Comparison of ENCODE assay signal across 20 cellular contexts in the genomic region with DNA sequence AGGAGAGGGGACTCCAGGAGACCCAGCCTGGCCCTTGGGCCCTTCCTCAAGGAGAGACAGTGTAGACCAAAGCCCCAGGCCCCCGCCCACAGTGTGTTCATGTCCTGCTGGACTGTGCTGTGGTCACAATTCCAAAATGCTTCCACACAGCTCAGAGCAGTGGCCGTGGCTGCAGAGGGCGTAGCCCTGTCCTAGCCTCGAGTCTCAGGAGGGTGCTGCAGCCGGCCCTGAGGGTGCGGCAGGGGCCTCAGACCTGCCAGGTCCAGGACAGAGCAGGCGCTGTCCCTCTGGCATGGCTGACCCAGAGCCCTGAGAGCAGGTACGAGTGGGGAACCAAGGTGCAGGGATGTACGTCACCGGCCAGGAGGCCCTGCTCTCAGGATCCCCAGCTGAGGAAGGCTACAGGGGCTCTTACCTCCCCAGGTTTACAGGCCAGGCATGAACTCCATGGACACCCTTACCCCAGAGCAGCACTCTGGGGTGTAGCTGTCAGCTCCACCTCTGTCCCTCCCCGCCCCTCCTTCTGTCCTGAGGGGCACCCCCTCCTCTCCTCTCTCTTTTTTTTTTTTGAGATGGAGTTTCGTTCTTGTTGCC. TPM values are rescaled to one million over a fixed set of nuclear protein-coding genes. Genes with fewer than 3 reads are reported as not detected.
DNase-seq lines count a peak whose midpoint lies in the region; ATAC-seq, FAIRE-seq and TF ChIP-seq lines count a peak whose summit lies in the region.
"Had no signal": no experiment of that assay in that cellular context is flagged by ENCODE, and none has a peak within 500 bp of the region (broad histone marks: within the 10 kb centered on the region; RNA-seq: fewer than 3 reads in every experiment).

No MANE protein-coding gene starts in this region.

- FAIRE-seq in HepG2 (lab: Jason Lieb, UNC), result no peak
- no peak for FAIRE-seq in H1 (lab: Jason Lieb, UNC)
- FAIRE-seq: G401.6 had no signal

- H3K27ac ChIP-seq in HepG2 (ENCODE audit: extremely low read length, insufficient read depth, low read length) (no peak overlapping the region), right lobe of liver (no peak overlapping the region), H1 (ENCODE audit: low read depth, low read length) (no peak overlapping the region), psoas muscle (peak overlapping the region; percentile 80), body of pancreas (no peak overlapping the region)
- H3K27ac ChIP-seq: C4-2B, SJCRH30 had no signal

- ATAC-seq in HepG2 (peak; percentile 9), right lobe of liver (no peak), psoas muscle (peak; percentile 33 to 52 (median 44)), body of pancreas (no peak)
- ATAC-seq: CD8-positive, alpha-beta T cell; HCT116 had no signal

- no peak overlapping the region for H3K4ac ChIP-seq in H1 (replicated peaks; ENCODE audit: insufficient read length, low read depth, low read length)

- H3K9ac ChIP-seq in HepG2 (ENCODE audit: insufficient read depth, low read depth, low read length) (no peak overlapping the region), H1 (replicated peaks in 1 of 4; ENCODE audit: extremely low read depth in 1 of 4, low read depth in 3 of 4, low read length in 3 of 4) (no peak overlapping the region)

- H3K14ac ChIP-seq in H1 (ENCODE audit: insufficient read length), result no peak overlapping the region

- H2AFZ ChIP-seq in HepG2 (ENCODE audit: low read length) (no peak overlapping the region), H1 (ENCODE audit: low read length) (no peak overlapping the region)

- no peak overlapping the region for H4K5ac ChIP-seq in H1 (ENCODE audit: insufficient read length, low read depth, low read length)

- no peaks in the 10 kb centered on the region for H3K27me3 ChIP-seq in HepG2 (ENCODE audit: control insufficient read depth in 1 of 2, insufficient read depth in 2 of 2, low read length in 2 of 2)
- H3K27me3 ChIP-seq in right lobe of liver, result no peaks in the 10 kb centered on the region
- no peaks in the 10 kb centered on the region for H3K27me3 ChIP-seq in H1 (replicated peaks in 1 of 4; ENCODE audit: control insufficient read depth in 3 of 4, extremely low read depth in 1 of 4, insufficient read depth in 3 of 4, low read length in 3 of 4)
- H3K27me3 ChIP-seq in psoas muscle (ENCODE audit: insufficient read depth in 3 of 3, low read length in 2 of 3), result no peaks in the 10 kb centered on the region
- no peaks in the 10 kb centered on the region for H3K27me3 ChIP-seq in body of pancreas
- H3K27me3 ChIP-seq: SJCRH30 had no signal

- POLR2A ChIA-PET in HepG2 (lab: Yijun Ruan, JAX) (interaction anchor here (3.4 kb wide), 1 partner anchor 89 kb away, joined by 13 read pairs; a partner anchor contains a TSS), H1 (lab: Charles Lee; ENCODE audit: partially characterized antibody) (interaction anchor here (1.1 to 12.1 kb wide), 4 partner anchors 8 to 39 kb away, joined by 3 to 81 read pairs (median 7); no protein-coding TSS in a partner anchor)

- H2BK120ac ChIP-seq in H1 (replicated peaks; ENCODE audit: low read depth, low read length), result no peak overlapping the region

- in situ Hi-C loops in HepG2 (cut with HindIII; ENCODE audit: extremely low pct_ligation_motif_present, low pct_unique_long_range_greater_than_20kb) (no loop called here), GM13977 (cut with MboI; ENCODE audit: low pct_unique_long_range_greater_than_20kb, low sequenced_read_pairs, unreplicated experiment) (no loop called here)

- no peak overlapping the region for H4K91ac ChIP-seq in H1 (replicated peaks; ENCODE audit: insufficient read length, low read length)

- no peak overlapping the region for H2BK20ac ChIP-seq in H1 (ENCODE audit: low read length)

- no peaks in the 10 kb centered on the region for H3K79me2 ChIP-seq in HepG2 (ENCODE audit: insufficient read depth, low read length)
- H3K79me2 ChIP-seq in H1 (ENCODE audit: control insufficient read depth in 1 of 2, insufficient read depth in 2 of 2, low read length in 2 of 2), result peaks cover 0 to 5% of the 10 kb centered on the region in 2 experiments; a peak in 2 of 4 replicates

- H3K23ac ChIP-seq in H1 (ENCODE audit: insufficient read length), result no peak overlapping the region

- WGBS in HepG2 (ENCODE audit: low lambda C conversion rate), result 90% methylated on average over 7 of the region's 12 CpGs
- 100% methylated on average over 2 of the region's 12 CpGs for WGBS in right lobe of liver (ENCODE audit: insufficient coverage, low coverage, low lambda C conversion rate, missing lambda C conversion rate)
- WGBS in H1 (ENCODE audit: extremely low coverage in 1 of 2, insufficient coverage in 1 of 2, insufficient read length in 1 of 2, insufficient replicate concordance in 2 of 2, low coverage in 1 of 2, low lambda C conversion rate in 2 of 2, missing lambda C conversion rate in 1 of 2), 2 experiments, result 95% methylated on average over 11 of the region's 12 CpGs; no CpG with 5 or more reads in 1 of the 2 experiments
- 71 to 86% (median 74%) methylated on average over 12 of the region's 12 CpGs for WGBS in psoas muscle, 3 donors
- WGBS in body of pancreas, 2 donors, result 87 to 91% methylated on average over 2 to 11 of the region's 12 CpGs

- H3K4me3 ChIP-seq in HepG2 (replicated peaks in 1 of 3; ENCODE audit: insufficient read depth in 1 of 3, low read depth in 2 of 3, low read length in 3 of 3), result no peak overlapping the region
- no peak overlapping the region for H3K4me3 ChIP-seq in right lobe of liver
- H3K4me3 ChIP-seq in H1 (ENCODE audit: extremely low read depth in 1 of 4, insufficient read depth in 2 of 4, low read depth in 3 of 4, low read length in 4 of 4), result no peak overlapping the region
- H3K4me3 ChIP-seq in psoas muscle, result no peak overlapping the region
- no peak overlapping the region for H3K4me3 ChIP-seq in body of pancreas
- H3K4me3 ChIP-seq: SJCRH30 had no signal

- no peak for TF ChIP-seq CTCF in HepG2 (CRISPR knock-in tag; IDR thresholded peaks at IDR 0.05)
- TF ChIP-seq CTCF in right lobe of liver (IDR thresholded peaks at IDR 0.05), result no peak
- TF ChIP-seq CTCF in H1 (IDR thresholded peaks at IDR 0.05; ENCODE audit: control extremely low read depth in 1 of 3, insufficient read depth in 1 of 3, low read depth in 1 of 3, low read length in 3 of 3), result no peak; a peak in 1 of 4 replicates
- TF ChIP-seq CTCF in psoas muscle (IDR thresholded peaks at IDR 0.05), result no peak
- TF ChIP-seq CTCF in GM13977 (IDR thresholded peaks at IDR 0.05; ENCODE audit: extremely low read depth, insufficient read depth, missing control alignments), result no peak
- no peak for TF ChIP-seq CTCF in body of pancreas (IDR thresholded peaks at IDR 0.05)

- no peaks in the 10 kb centered on the region for H3K23me2 ChIP-seq in H1 (ENCODE audit: low read depth, low read length)

- CTCF ChIA-PET in HepG2 (lab: Yijun Ruan, JAX; ENCODE audit: low intra/inter-chr PET ratio, low total read pairs) (no interaction called here), H1 (lab: Charles Lee; ENCODE audit: partially characterized antibody) (interaction anchor here (1.5 kb wide), 2 partner anchors 12 to 24 kb away, joined by 3 to 4 read pairs; no protein-coding TSS in a partner anchor)

- TF ChIP-seq EP300 in HepG2 (IDR thresholded peaks at IDR 0.05; ENCODE audit: low read depth in 2 of 2, low read length in 2 of 2) (no peak), HepG2 (CRISPR knock-in tag; IDR thresholded peaks at IDR 0.05; ENCODE audit: borderline replicate concordance) (no peak), H1 (IDR thresholded peaks at IDR 0.05; ENCODE audit: borderline replicate concordance in 1 of 2, low read depth in 2 of 2, low read length in 2 of 2) (no peak)

- H2BK12ac ChIP-seq in H1 (ENCODE audit: low read depth, low read length), result 0 out of 2 replicates have a peak overlapping the region, but pooled peaks have one; percentile 27

- H3K79me1 ChIP-seq in H1 (ENCODE audit: low read depth, low read length), result peaks cover 6% of the 10 kb centered on the region

- TF ChIP-seq POLR2A in HepG2 (IDR thresholded peaks at IDR 0.05; ENCODE audit: insufficient read depth in 1 of 2, low read depth in 2 of 2, low read length in 2 of 2) (no peak), right lobe of liver (IDR thresholded peaks at IDR 0.05) (no peak), H1 (IDR thresholded peaks at IDR 0.05; ENCODE audit: control extremely low read depth in 1 of 2, low read depth in 2 of 2, low read length in 2 of 2) (no peak), body of pancreas (IDR thresholded peaks at IDR 0.05) (no peak)

- no peak overlapping the region for H3K56ac ChIP-seq in H1 (replicated peaks; ENCODE audit: insufficient read length, low read depth, low read length)

- no peak overlapping the region for H2BK15ac ChIP-seq in H1 (ENCODE audit: low read length)

- H3K4me2 ChIP-seq in HepG2 (ENCODE audit: low read depth, low read length) (no peak overlapping the region), H1 (ENCODE audit: insufficient read depth in 1 of 2, low read depth in 2 of 2, low read length in 2 of 2) (no peak overlapping the region)

- H4K8ac ChIP-seq in H1 (ENCODE audit: extremely low read depth, insufficient read depth, low read length), result peak overlapping the region; percentile 5; the same call in 1 of the 2 replicates

- H2AK5ac ChIP-seq in H1 (ENCODE audit: low read depth, low read length), result no peak overlapping the region

- peaks cover 30% of the 10 kb centered on the region for H3K4me1 ChIP-seq in HepG2 (ENCODE audit: insufficient read depth, low read length)
- H3K4me1 ChIP-seq in right lobe of liver, result no peaks in the 10 kb centered on the region
- H3K4me1 ChIP-seq in H1 (replicated peaks in 1 of 4; ENCODE audit: control insufficient read depth in 3 of 4, insufficient read depth in 4 of 4, low read length in 3 of 4), result peaks cover 0 to 4% (median under 1%) of the 10 kb centered on the region in 4 experiments; a peak in 2 of 7 replicates
- peaks cover 31% of the 10 kb centered on the region for H3K4me1 ChIP-seq in psoas muscle
- no peaks in the 10 kb centered on the region for H3K4me1 ChIP-seq in body of pancreas
- H3K4me1 ChIP-seq: SJCRH30 had no signal

- no peak for TF ChIP-seq RAD21 in HepG2 (CRISPR knock-in tag; IDR thresholded peaks at IDR 0.05)
- no peak for TF ChIP-seq RAD21 in H1 (IDR thresholded peaks at IDR 0.05 in 1 of 2, conservative IDR thresholded peaks at IDR 0.05 in 1 of 2; ENCODE audit: low read depth in 2 of 2, low read length in 2 of 2)

- BruUV-seq in HepG2 (replicated peaks; lab: Mats Ljungman, UMichigan), result no TSS peak

- no peak overlapping the region for H2BK5ac ChIP-seq in H1 (ENCODE audit: low read depth, low read length)

- H3K9me3 ChIP-seq in HepG2 (ENCODE audit: low read length), result no peaks in the 10 kb centered on the region
- no peaks in the 10 kb centered on the region for H3K9me3 ChIP-seq in right lobe of liver
- H3K9me3 ChIP-seq in H1 (ENCODE audit: insufficient read depth in 2 of 2, low read depth in 1 of 2, low read length in 1 of 2), result no peaks in the 10 kb centered on the region
- H3K9me3 ChIP-seq in psoas muscle, result no peaks in the 10 kb centered on the region
- H3K9me3 ChIP-seq in body of pancreas, result no peaks in the 10 kb centered on the region
- H3K9me3 ChIP-seq: Caco-2, SJCRH30 had no signal

- no peak overlapping the region for H3K18ac ChIP-seq in H1 (ENCODE audit: extremely low read depth, low read length)

- H3K36me3 ChIP-seq in HepG2 (replicated peaks in 1 of 2; ENCODE audit: control insufficient read depth in 1 of 2, insufficient read depth in 2 of 2, low read length in 2 of 2) (peaks cover 0 to 6% of the 10 kb centered on the region in 2 experiments; a peak in 3 of 5 replicates), right lobe of liver (no peaks in the 10 kb centered on the region), H1 (ENCODE audit: control insufficient read depth in 2 of 4, insufficient read depth in 4 of 4, low read length in 3 of 4) (peaks cover 0 to 9% (median 4%) of the 10 kb centered on the region in 4 experiments; a peak in 4 of 8 replicates), psoas muscle (ENCODE audit: insufficient read depth in 1 of 2, low read depth in 1 of 2) (no peaks in the 10 kb centered on the region), body of pancreas (replicated peaks in 1 of 2; ENCODE audit: insufficient read depth in 1 of 2, low read depth in 2 of 2) (no peaks in the 10 kb centered on the region)

- H4K20me1 ChIP-seq in HepG2 (ENCODE audit: insufficient read depth, low read length), result no peaks in the 10 kb centered on the region
- peaks cover 5 to 28% of the 10 kb centered on the region in 2 experiments for H4K20me1 ChIP-seq in H1 (replicated peaks in 1 of 2; ENCODE audit: control insufficient read depth in 1 of 2, insufficient read depth in 2 of 2, low read length in 2 of 2)

- intact Hi-C loops in HepG2 (cut with micrococcal nuclease; ENCODE audit: unreplicated experiment) (no loop called here), right lobe of liver (cut with DNase I) (no loop called here), psoas muscle (cut with DNase I) (no loop called here), body of pancreas (cut with DNase I) (no loop called here)

- no peak for DNase-seq in HepG2 (ENCODE audit: low spot score)
- DNase-seq in right lobe of liver, result no peak
- DNase-seq in H1 (ENCODE audit: low read depth in 1 of 2, low spot score in 2 of 2), result no peak
- DNase-seq in psoas muscle, result no peak
- no peak for DNase-seq in AG20443 (ENCODE audit: low spot score)
- DNase-seq in GM13977 (ENCODE audit: low spot score), result no peak
- DNase-seq in body of pancreas, result no peak
- DNase-seq: Caco-2; CD8-positive, alpha-beta T cell; GOT3; Karpas-422; NCI-H1092 treated with DMSO at 0.1 percent for 48 hours; NCI-H1436 treated with DMSO at 0.1 percent for 48 hours; NCI-H187 treated with DMSO at 0.1 percent for 48 hours; NCI-H524; NCI-H774; SJCRH30 had no signal

RNA-seq across cellular contexts. Expression of a gene that starts 7.3 kb away (rescaled TPM):
- total RNA-seq in HepG2 (2016; rRNA removed; fragmentation: Illumina TruSeq; extraction: Trizol), result 13.0 and 17.0 TPM in 2 replicates
- 18.8 and 21.7 TPM in 2 replicates for total RNA-seq in HepG2 (2016; cell fraction: cytosol; rRNA removed; fragmentation: Illumina TruSeq; extraction: Trizol; ENCODE audit: low read depth)
- 11.4 and 16.1 TPM in 2 replicates for total RNA-seq in HepG2 (2016; cell fraction: insoluble cytoplasmic fraction; rRNA removed; fragmentation: Illumina TruSeq; extraction: Trizol)
- 40.2 and 47.3 TPM in 2 replicates for total RNA-seq in HepG2 (2016; cell fraction: membrane; rRNA removed; fragmentation: Illumina TruSeq; extraction: Trizol)
- total RNA-seq in HepG2 (2016; cell fraction: nucleus; rRNA removed; fragmentation: Illumina TruSeq; extraction: Trizol), result 7.6 and 10.0 TPM in 2 replicates
- polyA plus RNA-seq in HepG2 (2011; rRNA removed), result 40.4 and 51.0 TPM in 2 replicates
- polyA plus RNA-seq in HepG2 (2011; cell fraction: cytosol; rRNA removed), result 44.2 and 56.2 TPM in 2 replicates
- polyA plus RNA-seq in HepG2 (2011; cell fraction: nucleus; rRNA removed), result 31.7 and 32.2 TPM in 2 replicates
- 16.4 and 30.0 TPM in 2 replicates for polyA plus RNA-seq in HepG2 (2012)
- 60.8 and 72.2 TPM in 2 replicates for polyA plus RNA-seq in HepG2 (2016; cell fraction: cytosol; fragmentation: Illumina TruSeq; extraction: Trizol; ENCODE audit: low read depth)
- polyA plus RNA-seq in HepG2 (2016; cell fraction: insoluble cytoplasmic fraction; fragmentation: Illumina TruSeq; extraction: Trizol; ENCODE audit: low read depth), result 33.1 and 40.9 TPM in 2 replicates
- polyA plus RNA-seq in HepG2 (2016; cell fraction: membrane; fragmentation: Illumina TruSeq; extraction: Trizol; ENCODE audit: low read depth), result 102 TPM in 2 replicates
- 31.0 and 33.1 TPM in 2 replicates for polyA plus RNA-seq in HepG2 (2016; cell fraction: nucleus; fragmentation: Illumina TruSeq; extraction: Trizol; ENCODE audit: insufficient read depth, low read depth)
- polyA minus RNA-seq in HepG2 (2011; rRNA and poly(A)+ RNA removed; ENCODE audit: low replicate concordance), result 5.9 and 53.2 TPM in 2 replicates
- 23.0 and 26.9 TPM in 2 replicates for polyA minus RNA-seq in HepG2 (2011; cell fraction: cytosol; rRNA and poly(A)+ RNA removed)
- 9.8 and 13.2 TPM in 2 replicates for polyA minus RNA-seq in HepG2 (2011; cell fraction: nucleus; rRNA and poly(A)+ RNA removed)
- 10 to 100 TPM in 3 of 6 experiments, 1 to 10 TPM in 3; 2.6 to 17.5 (median 7.6) TPM for total RNA-seq in right lobe of liver
- 69.9 and 76.0 TPM in 2 replicates for total RNA-seq in H1 (2021; fragmentation: NEBNext Ultra II Directional; extraction: Animal tissue kit (Norgen Biotek cat#: 25700))
- 92.6 and 128 TPM in 2 replicates for polyA plus RNA-seq in H1 (2011; rRNA removed)
- 67.3 TPM for polyA plus RNA-seq in H1 (2011; cell fraction: cytosol; rRNA removed)
- polyA plus RNA-seq in H1 (2011; cell fraction: nucleus; rRNA removed), result 98.2 TPM
- polyA plus RNA-seq in H1 (2012, experiment 1 of 2), result 57.0 to 79.5 TPM (median 70.2 TPM) in 4 replicates
- 80.6 TPM for polyA plus RNA-seq in H1 (2012, experiment 2 of 2)
- polyA plus RNA-seq in H1 (2013, experiment 1 of 2), result 57.0 TPM
- 59.8 TPM for polyA plus RNA-seq in H1 (2013, experiment 2 of 2)
- 32.9 and 39.2 TPM in 2 replicates for polyA minus RNA-seq in H1 (2011; rRNA and poly(A)+ RNA removed)
- 49.4 TPM for polyA minus RNA-seq in H1 (2011; cell fraction: cytosol; rRNA and poly(A)+ RNA removed)
- 43.7 TPM for polyA minus RNA-seq in H1 (2011; cell fraction: nucleus; rRNA and poly(A)+ RNA removed)
- total RNA-seq in psoas muscle, result 10 to 100 TPM; 14.7 to 37.8 (median 20.6) TPM
- polyA plus RNA-seq in psoas muscle, result 10 to 100 TPM; 14.1 to 25.4 (median 17.0) TPM
- total RNA-seq in body of pancreas, result 10 to 100 TPM; 10.9 to 14.8 TPM

Comparison
In these comparisons a context has a peak if more than half of its experiments do, and no peak if none do; other contexts are left out.
1. ATAC-seq: peak in HepG2 (single experiment) and psoas muscle (4 of 4); none in right lobe of liver (0 of 4) and body of pancreas (single experiment).